ENCODE assay signal across 10 cellular contexts in the genomic region with DNA sequence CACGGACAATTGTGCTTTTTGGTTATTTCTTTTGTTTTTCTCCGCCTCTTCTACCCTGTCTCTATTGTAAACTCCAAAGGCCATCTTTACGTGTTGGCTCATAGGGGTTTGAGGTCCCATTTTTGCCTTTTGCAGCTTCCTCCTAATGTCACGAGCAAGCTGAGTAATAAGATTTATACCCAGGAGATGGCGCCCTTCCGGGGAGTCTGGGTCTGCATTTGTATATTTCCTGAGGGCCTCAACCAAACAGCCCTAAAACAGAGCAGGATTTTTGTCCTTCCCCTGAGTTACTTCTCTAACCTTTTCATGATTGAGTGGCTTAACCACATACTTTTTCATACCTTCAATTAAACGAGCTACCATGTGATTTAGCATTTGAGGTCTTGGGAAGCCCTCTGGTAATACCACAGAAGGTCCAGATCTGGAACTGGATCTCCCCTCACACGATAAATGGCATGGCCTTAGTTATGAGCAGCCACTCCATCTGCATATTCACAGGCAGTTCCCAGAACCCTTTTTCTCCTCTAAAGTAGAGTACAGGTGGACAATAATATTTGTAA. TPM values are rescaled to one million over a fixed set of nuclear protein-coding genes. Genes with fewer than 3 reads are reported as not detected.
DNase-seq lines count a peak whose midpoint lies in the region; ATAC-seq and TF ChIP-seq lines count a peak whose summit lies in the region.
"Had no signal": no experiment of that assay in that cellular context is flagged by ENCODE, and none has a peak within 500 bp of the region (broad histone marks: within the 10 kb centered on the region; RNA-seq: fewer than 3 reads in every experiment).

No MANE protein-coding gene starts in this region.

- H3K9me3 Mint-ChIP-seq in CD14-positive monocyte: peaks cover 0 to 7% (median 0%) of the 10 kb centered on the region in 7 donors
- peaks cover 7% of the 10 kb centered on the region; the same call in 1 of the 2 replicates for H3K9me3 Mint-ChIP-seq in WTC11
- no peaks in the 10 kb centered on the region for H3K9me3 Mint-ChIP-seq in Caco-2 (ENCODE audit: unreplicated experiment)

- no peaks in the 10 kb centered on the region for H3K36me3 ChIP-seq in H7 (replicated peaks; ENCODE audit: control insufficient read depth, insufficient read depth, low read length)
- H3K36me3 ChIP-seq in Caco-2 (ENCODE audit: control insufficient read depth, insufficient read depth, low read length): no peaks in the 10 kb centered on the region
- H3K36me3 ChIP-seq: thoracic aorta had no signal

- ATAC-seq in WTC11 (peak; percentile 88), left colon (no peak), GM21526 (IDR thresholded peaks at IDR 0.05; ENCODE audit: low FRiP score, unreplicated experiment) (no peak)

- POLR2A ChIA-PET in WTC11 (lab: Charles Lee) (no interaction called here), Caco-2 (lab: Charles Lee) (no interaction called here)

- H3K4me3 Mint-ChIP-seq in CD14-positive monocyte: no peak overlapping the region
- no peak overlapping the region for H3K4me3 Mint-ChIP-seq in WTC11
- H3K4me3 Mint-ChIP-seq in Caco-2 (ENCODE audit: unreplicated experiment): no peak overlapping the region

- TF ChIP-seq CTCF in CD14-positive monocyte (IDR thresholded peaks at IDR 0.05) (peak; percentile 21), WTC11 (IDR thresholded peaks at IDR 0.05) (no peak; the same call in 1 of the 2 replicates), Caco-2 (IDR thresholded peaks at IDR 0.05; ENCODE audit: insufficient read depth in 1 of 2, low read depth in 1 of 2, low read length in 1 of 2, severe bottlenecking in 1 of 2, unreplicated experiment in 1 of 2) (no peak)

- DNase-seq in CD14-positive monocyte (ENCODE audit: low spot score): no peak
- DNase-seq in H7: peak; percentile 65
- DNase-seq in WTC11 (ENCODE audit: low spot score): peak; percentile 50
- DNase-seq in glomerular visceral epithelial cell (ENCODE audit: extremely low spot score): peak; percentile 18
- DNase-seq in left colon: no peak
- DNase-seq in Caco-2: no peak
- DNase-seq in NCI-H446 treated with DMSO at 0.1 percent for 48 hours (lab: John Stamatoyannopoulos, UW): no peak

- H3K4me3 ChIP-seq in H7 (ENCODE audit: insufficient read depth, low read depth, low read length) (no peak overlapping the region), Caco-2 (ENCODE audit: low read depth, low read length) (no peak overlapping the region)
- H3K4me3 ChIP-seq: thoracic aorta had no signal

- intact Hi-C loops in CD14-positive monocyte (cut with micrococcal nuclease): no loop called here
- intact Hi-C loops in left colon (cut with DNase I, micrococcal nuclease): no loop called here
- intact Hi-C loops in Caco-2 (cut with micrococcal nuclease; ENCODE audit: unreplicated experiment): no loop called here

- H3K27me3 ChIP-seq in H7 (ENCODE audit: control insufficient read depth, insufficient read depth, low read length) (no peaks in the 10 kb centered on the region), Caco-2 (replicated peaks; ENCODE audit: control insufficient read depth, insufficient read depth, low read length) (no peaks in the 10 kb centered on the region)

- CTCF ChIA-PET in WTC11 (lab: Charles Lee): interaction anchor here (0.6 to 1.5 kb wide), 26 partner anchors 8 to 302 kb away, joined by 3 to 12 read pairs (median 4); partner anchors contain the start of gene PTAR1
- CTCF ChIA-PET in Caco-2 (lab: Charles Lee): no interaction called here

- no peaks in the 10 kb centered on the region for H3K4me1 ChIP-seq in Caco-2

- H3K9me3 ChIP-seq in Caco-2: no peaks in the 10 kb centered on the region
- H3K9me3 ChIP-seq: thoracic aorta had no signal

- H3K4me1 Mint-ChIP-seq in CD14-positive monocyte (peaks cover 38% of the 10 kb centered on the region), WTC11 (peaks cover 4% of the 10 kb centered on the region; the same call in 1 of the 2 replicates), Caco-2 (ENCODE audit: low read depth, unreplicated experiment) (no peaks in the 10 kb centered on the region)

- H3K36me3 Mint-ChIP-seq in CD14-positive monocyte (no peaks in the 10 kb centered on the region), WTC11 (no peaks in the 10 kb centered on the region), Caco-2 (ENCODE audit: insufficient read depth, unreplicated experiment) (no peaks in the 10 kb centered on the region)

- BruUV-seq in Caco-2 (replicated peaks; lab: Mats Ljungman, UMichigan): no TSS peak

- H3K27ac Mint-ChIP-seq in CD14-positive monocyte (peak overlapping the region in 1 of 7 donors; percentile 37), WTC11 (no peak overlapping the region), Caco-2 (ENCODE audit: unreplicated experiment) (no peak overlapping the region)

- peaks cover 0 to 2% (median 0%) of the 10 kb centered on the region in 3 donors for H3K27me3 Mint-ChIP-seq in CD14-positive monocyte (ENCODE audit: low read depth in 3 of 3)
- no peaks in the 10 kb centered on the region for H3K27me3 Mint-ChIP-seq in WTC11 (ENCODE audit: low read depth)
- H3K27me3 Mint-ChIP-seq in Caco-2 (ENCODE audit: insufficient read depth, unreplicated experiment): no peaks in the 10 kb centered on the region

TF ChIP-seq in WTC11, 78 proteins besides CTCF, POLR2A, EP300 and RAD21:
- TF ChIP-seq ZNF121 (CRISPR knock-in tag; IDR thresholded peaks at IDR 0.05) (no peak), TEAD1 (CRISPR knock-in tag; IDR thresholded peaks at IDR 0.05) (no peak)
- TF ChIP-seq, protein P1, sequence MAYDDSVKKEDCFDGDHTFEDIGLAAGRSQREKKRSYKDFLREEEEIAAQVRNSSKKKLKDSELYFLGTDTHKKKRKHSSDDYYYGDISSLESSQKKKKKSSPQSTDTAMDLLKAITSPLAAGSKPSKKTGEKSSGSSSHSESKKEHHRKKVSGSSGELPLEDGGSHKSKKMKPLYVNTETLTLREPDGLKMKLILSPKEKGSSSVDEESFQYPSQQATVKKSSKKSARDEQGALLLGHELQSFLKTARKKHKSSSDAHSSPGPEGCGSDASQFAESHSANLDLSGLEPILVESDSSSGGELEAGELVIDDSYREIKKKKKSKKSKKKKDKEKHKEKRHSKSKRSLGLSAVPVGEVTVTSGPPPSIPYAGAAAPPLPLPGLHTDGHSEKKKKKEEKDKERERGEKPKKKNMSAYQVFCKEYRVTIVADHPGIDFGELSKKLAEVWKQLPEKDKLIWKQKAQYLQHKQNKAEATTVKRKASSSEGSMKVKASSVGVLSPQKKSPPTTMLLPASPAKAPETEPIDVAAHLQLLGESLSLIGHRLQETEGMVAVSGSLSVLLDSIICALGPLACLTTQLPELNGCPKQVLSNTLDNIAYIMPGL (CRISPR knock-in tag; IDR thresholded peaks at IDR 0.05): no peak
- TF ChIP-seq, protein P2, sequence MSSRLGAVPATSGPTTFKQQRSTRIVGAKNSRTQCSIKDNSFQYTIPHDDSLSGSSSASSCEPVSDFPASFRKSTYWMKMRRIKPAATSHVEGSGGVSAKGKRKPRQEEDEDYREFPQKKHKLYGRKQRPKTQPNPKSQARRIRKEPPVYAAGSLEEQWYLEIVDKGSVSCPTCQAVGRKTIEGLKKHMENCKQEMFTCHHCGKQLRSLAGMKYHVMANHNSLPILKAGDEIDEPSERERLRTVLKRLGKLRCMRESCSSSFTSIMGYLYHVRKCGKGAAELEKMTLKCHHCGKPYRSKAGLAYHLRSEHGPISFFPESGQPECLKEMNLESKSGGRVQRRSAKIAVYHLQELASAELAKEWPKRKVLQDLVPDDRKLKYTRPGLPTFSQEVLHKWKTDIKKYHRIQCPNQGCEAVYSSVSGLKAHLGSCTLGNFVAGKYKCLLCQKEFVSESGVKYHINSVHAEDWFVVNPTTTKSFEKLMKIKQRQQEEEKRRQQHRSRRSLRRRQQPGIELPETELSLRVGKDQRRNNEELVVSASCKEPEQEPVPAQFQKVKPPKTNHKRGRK (CRISPR knock-in tag; IDR thresholded peaks at IDR 0.05; ENCODE audit: borderline replicate concordance): no peak
- TF ChIP-seq, protein P3, sequence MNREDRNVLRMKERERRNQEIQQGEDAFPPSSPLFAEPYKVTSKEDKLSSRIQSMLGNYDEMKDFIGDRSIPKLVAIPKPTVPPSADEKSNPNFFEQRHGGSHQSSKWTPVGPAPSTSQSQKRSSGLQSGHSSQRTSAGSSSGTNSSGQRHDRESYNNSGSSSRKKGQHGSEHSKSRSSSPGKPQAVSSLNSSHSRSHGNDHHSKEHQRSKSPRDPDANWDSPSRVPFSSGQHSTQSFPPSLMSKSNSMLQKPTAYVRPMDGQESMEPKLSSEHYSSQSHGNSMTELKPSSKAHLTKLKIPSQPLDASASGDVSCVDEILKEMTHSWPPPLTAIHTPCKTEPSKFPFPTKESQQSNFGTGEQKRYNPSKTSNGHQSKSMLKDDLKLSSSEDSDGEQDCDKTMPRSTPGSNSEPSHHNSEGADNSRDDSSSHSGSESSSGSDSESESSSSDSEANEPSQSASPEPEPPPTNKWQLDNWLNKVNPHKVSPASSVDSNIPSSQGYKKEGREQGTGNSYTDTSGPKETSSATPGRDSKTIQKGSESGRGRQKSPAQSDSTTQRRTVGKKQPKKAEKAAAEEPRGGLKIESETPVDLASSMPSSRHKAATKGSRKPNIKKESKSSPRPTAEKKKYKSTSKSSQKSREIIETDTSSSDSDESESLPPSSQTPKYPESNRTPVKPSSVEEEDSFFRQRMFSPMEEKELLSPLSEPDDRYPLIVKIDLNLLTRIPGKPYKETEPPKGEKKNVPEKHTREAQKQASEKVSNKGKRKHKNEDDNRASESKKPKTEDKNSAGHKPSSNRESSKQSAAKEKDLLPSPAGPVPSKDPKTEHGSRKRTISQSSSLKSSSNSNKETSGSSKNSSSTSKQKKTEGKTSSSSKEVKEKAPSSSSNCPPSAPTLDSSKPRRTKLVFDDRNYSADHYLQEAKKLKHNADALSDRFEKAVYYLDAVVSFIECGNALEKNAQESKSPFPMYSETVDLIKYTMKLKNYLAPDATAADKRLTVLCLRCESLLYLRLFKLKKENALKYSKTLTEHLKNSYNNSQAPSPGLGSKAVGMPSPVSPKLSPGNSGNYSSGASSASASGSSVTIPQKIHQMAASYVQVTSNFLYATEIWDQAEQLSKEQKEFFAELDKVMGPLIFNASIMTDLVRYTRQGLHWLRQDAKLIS (CRISPR knock-in tag; IDR thresholded peaks at IDR 0.05; ENCODE audit: borderline replicate concordance): no peak

RNA-seq across cellular contexts. Expression of gene CFAP95, which starts 11.2 kb away (rescaled TPM):
- not detected for polyA plus RNA-seq in CD14-positive monocyte
- 30.0 and 39.6 TPM in 2 replicates for total RNA-seq in H7 (2014; rRNA removed; shearing (Covaris generic))
- 11.2 to 29.2 TPM (median 11.5 TPM) in 3 replicates for total RNA-seq in WTC11 (2021)
- under 1 TPM in 1 of 2 donors, not detected in 1; 0.40 TPM for total RNA-seq in left colon
- not detected in 2 replicates for total RNA-seq in Caco-2 (2022)
- total RNA-seq: pulmonary artery endothelial cell, thoracic aorta had no signal

RNA-seq across cellular contexts. Expression of gene PTAR1, which starts 49.6 kb away (rescaled TPM):
- polyA plus RNA-seq in CD14-positive monocyte: 10 to 100 TPM; 12.3 to 13.4 TPM
- 66.7 and 113 TPM in 2 replicates for total RNA-seq in H7 (2014; rRNA removed; shearing (Covaris generic))
- total RNA-seq in WTC11 (2021) (71.5 to 90.8 TPM (median 76.9 TPM) in 3 replicates), left colon (10 to 100 TPM; 52.7 to 69.3 TPM), Caco-2 (2022) (16.5 and 17.4 TPM in 2 replicates)

Comparison
In these comparisons a context has a peak if more than half of its experiments do, and no peak if none do; other contexts are left out.
1. DNase-seq: peak in H7 (single experiment), WTC11 (single experiment) and glomerular visceral epithelial cell (single experiment); none in CD14-positive monocyte (single experiment), left colon (0 of 2), Caco-2 (0 of 2) and NCI-H446 treated with DMSO at 0.1 percent for 48 hours (single experiment).